In the genomic region with DNA sequence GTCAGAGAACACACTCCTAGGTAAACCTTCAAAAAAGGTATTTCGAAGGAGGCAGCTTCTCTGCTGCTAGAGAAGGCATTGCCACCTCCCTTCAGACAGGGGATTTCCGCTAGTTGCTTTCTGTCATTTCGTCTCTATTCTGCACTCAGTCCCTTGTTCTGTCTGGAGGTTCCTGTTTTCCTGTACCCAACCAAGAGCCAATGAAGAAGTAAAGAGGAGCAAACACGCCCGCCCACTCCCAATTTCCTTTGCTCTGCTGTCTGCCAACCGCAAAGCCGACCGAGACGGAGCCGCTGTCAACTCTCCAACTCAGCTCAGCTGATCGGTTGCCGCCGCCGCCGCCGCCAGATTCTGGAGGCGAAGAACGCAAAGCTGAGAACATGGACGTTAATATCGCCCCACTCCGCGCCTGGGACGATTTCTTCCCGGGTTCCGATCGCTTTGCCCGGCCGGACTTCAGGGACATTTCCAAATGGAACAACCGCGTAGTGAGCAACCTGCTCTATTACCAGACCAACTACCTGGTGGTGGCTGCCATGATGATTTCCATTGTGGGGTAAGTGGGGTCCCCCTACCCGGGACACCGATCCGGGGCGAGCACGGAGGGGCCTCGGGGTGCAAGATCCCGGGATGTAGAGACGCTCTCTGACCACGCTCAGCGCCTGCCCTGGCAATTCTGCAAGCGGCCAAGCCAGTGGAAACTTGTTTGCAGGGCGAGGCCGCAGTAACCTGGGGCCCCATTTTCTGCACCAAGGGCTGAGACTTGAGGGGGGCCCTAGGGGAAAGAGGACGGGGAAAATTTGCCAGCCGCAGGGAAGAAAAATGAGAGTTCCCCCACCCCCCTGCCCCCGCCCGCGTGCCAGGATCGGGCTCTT, we compare ENCODE assay signal across 8 cellular contexts. TPM values are rescaled to one million over a fixed set of nuclear protein-coding genes. Genes with fewer than 3 reads are reported as not detected.
DNase-seq lines count a peak whose midpoint lies in the region; TF ChIP-seq lines count a peak whose summit lies in the region.

A gene with protein sequence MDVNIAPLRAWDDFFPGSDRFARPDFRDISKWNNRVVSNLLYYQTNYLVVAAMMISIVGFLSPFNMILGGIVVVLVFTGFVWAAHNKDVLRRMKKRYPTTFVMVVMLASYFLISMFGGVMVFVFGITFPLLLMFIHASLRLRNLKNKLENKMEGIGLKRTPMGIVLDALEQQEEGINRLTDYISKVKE (plus strand): TSS at position 270 of the 875 bp plus-strand sequence. CDS start 111 bp downstream, at position 381.

- peak within 1 kb of the TSS; percentile 89 for H3K27ac ChIP-seq in OCI-LY1 (ENCODE audit: low read depth, low read length, poor library complexity, severe bottlenecking)

- peak within 1 kb of the TSS; percentile 96 for H3K4me3 Mint-ChIP-seq in endothelial cell (ENCODE audit: unreplicated experiment)

- no peaks in the 10 kb centered on the region for H3K36me3 ChIP-seq in OCI-LY1 (ENCODE audit: insufficient read depth, low read length)

- no peaks in the 10 kb centered on the region for H3K9me3 Mint-ChIP-seq in endothelial cell (ENCODE audit: unreplicated experiment)

- H3K4me3 ChIP-seq in OCI-LY1 (ENCODE audit: low read depth, low read length, poor library complexity, severe bottlenecking): peak within 1 kb of the TSS; percentile 93

- no peaks in the 10 kb centered on the region for H3K9me3 ChIP-seq in OCI-LY1 (ENCODE audit: low read length)

- peaks cover 44% of the 10 kb centered on the region for H3K4me1 Mint-ChIP-seq in endothelial cell (ENCODE audit: unreplicated experiment)

- TF ChIP-seq CTCF in GM20000 (IDR thresholded peaks at IDR 0.05; ENCODE audit: extremely low read depth, missing control alignments) (no peak), OCI-LY1 (IDR thresholded peaks at IDR 0.05; ENCODE audit: low read length) (no peak), endothelial cell (IDR thresholded peaks at IDR 0.05; ENCODE audit: unreplicated experiment) (no peak)

- no peaks in the 10 kb centered on the region for H3K27me3 ChIP-seq in OCI-LY1 (ENCODE audit: insufficient read depth, low read length)

- H3K36me3 Mint-ChIP-seq in endothelial cell (ENCODE audit: low read depth, unreplicated experiment): peaks cover 2% of the 10 kb centered on the region

- H4K20me1 ChIP-seq in OCI-LY1 (ENCODE audit: insufficient read depth, low read length): no peaks in the 10 kb centered on the region

- 0 out of 2 replicates have a peak, but pooled peaks cover 8% of the 10 kb centered on the region for H3F3A ChIP-seq in OCI-LY1 (ENCODE audit: insufficient read depth, low read length)

- H3K4me1 ChIP-seq in OCI-LY1 (ENCODE audit: insufficient read depth, low read length, severe bottlenecking): peaks cover 75% of the 10 kb centered on the region

- H3K27ac Mint-ChIP-seq in endothelial cell (ENCODE audit: unreplicated experiment): peak within 1 kb of the TSS; percentile 98

- H2AFZ ChIP-seq in OCI-LY1 (ENCODE audit: low read length): peak within 1 kb of the TSS; percentile 25; the same call in 1 of the 2 replicates

- peaks cover 9% of the 10 kb centered on the region for H3K27me3 Mint-ChIP-seq in endothelial cell (ENCODE audit: unreplicated experiment)

- H3K9me2 ChIP-seq in OCI-LY1 (ENCODE audit: low read depth, low read length): no peaks in the 10 kb centered on the region

- H3K9ac ChIP-seq in OCI-LY1 (ENCODE audit: low read length): peak within 1 kb of the TSS; percentile 85

- DNase-seq in COLO668 (lab: John Stamatoyannopoulos, UW; ENCODE audit: unreplicated experiment) (peak; percentile 78), GM20000 (ENCODE audit: low spot score) (peak; percentile 75), HT1080 (ENCODE audit: low read depth) (peak; percentile 93), endothelial cell (ENCODE audit: low spot score) (peak; percentile 86), midbrain (lab: John Stamatoyannopoulos, UW) (peak; percentile 94)
- peak; percentile 87 for DNase-seq in activated CD8-positive, alpha-beta memory T cell treated with anti-CD3 and anti-CD28 coated beads, Interleukin-2, amount 50 U/mL, for 4 hours
- peak; percentile 75 to 81 for DNase-seq in stimulated activated CD8-positive, alpha-beta memory T cell treated with anti-CD3 and anti-CD28 coated beads, Interleukin-2, amount 100 ng/mL, for 1 hour (ENCODE audit: low read depth in 2 of 2)

- H3K4me2 ChIP-seq in OCI-LY1 (ENCODE audit: low read length): peak within 1 kb of the TSS; percentile 81

- H3K79me2 ChIP-seq in OCI-LY1 (ENCODE audit: insufficient read depth, low read length): 0 out of 2 replicates have a peak, but pooled peaks cover under 1% of the 10 kb centered on the region

RNA-seq across cellular contexts. Expression of the gene that starts here (rescaled TPM):
- total RNA-seq in HT1080 (2014; rRNA removed; shearing (Covaris generic)): 30.1 and 43.5 TPM in 2 replicates
- polyA plus RNA-seq in HT1080 (2015; cell fraction: cytosol; rRNA removed): 70.7 and 73.8 TPM in 2 replicates
- polyA plus RNA-seq in HT1080 (2015; cell fraction: nucleus; rRNA removed): 46.9 and 53.4 TPM in 2 replicates
- 86.2 TPM for total RNA-seq in endothelial cell (ENCODE audit: unreplicated experiment)

Comparison
In these comparisons a context has a peak if more than half of its experiments do, and no peak if none do; other contexts are left out.
1. Peak in every context shown above with its lines: DNase-seq, H3K4me3 ChIP-seq and H3K27ac ChIP-seq.